ENCODE assay signal across 8 cellular contexts in the genomic region with DNA sequence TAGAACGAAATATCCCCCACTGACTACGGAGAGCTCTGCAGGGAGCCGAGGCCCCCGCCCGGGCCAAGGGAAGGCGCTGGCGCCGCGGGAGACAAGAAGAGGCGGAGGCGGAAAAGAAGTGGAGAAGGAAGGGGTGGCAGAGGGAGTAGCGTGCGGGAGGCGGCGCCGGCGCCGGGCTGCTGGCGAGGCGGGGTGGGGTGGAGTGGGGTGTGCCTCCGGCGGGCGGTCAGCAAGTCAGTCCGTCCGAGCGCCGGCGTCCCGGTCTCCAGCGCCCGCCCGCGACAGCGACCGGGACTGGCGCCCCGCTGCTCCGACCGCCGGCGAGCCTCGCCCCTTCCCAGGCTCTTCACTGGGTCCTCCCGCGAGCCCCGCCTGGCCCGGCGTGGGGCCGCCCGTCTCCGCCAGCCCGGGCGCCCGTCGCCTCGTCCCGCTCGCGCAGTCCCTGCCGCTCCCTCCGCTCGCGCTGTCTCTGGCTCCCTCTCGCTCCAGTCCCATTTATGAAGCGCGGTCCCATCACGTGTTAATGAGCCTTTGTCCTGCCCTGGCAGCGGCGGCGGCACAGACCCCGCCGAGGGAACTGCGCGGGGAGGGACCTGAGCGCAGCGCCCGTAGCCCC. TPM values are rescaled to one million over a fixed set of nuclear protein-coding genes. Genes with fewer than 3 reads are reported as not detected.
DNase-seq lines count a peak whose midpoint lies in the region; ATAC-seq and TF ChIP-seq lines count a peak whose summit lies in the region.

A gene (minus strand): TSS at position 471 of the 616 bp plus-strand sequence. CDS start 21,073 bp downstream, outside the sequence.

- TF ChIP-seq CTCF in Peyer's patch (IDR thresholded peaks at IDR 0.05): peak in 2 of 6 experiments; percentile 3 to 16
- TF ChIP-seq CTCF in colonic mucosa (IDR thresholded peaks at IDR 0.05): no peak
- TF ChIP-seq CTCF in thoracic aorta (IDR thresholded peaks at IDR 0.05): no peak

- peak within 1 kb of the TSS; percentile 53 to 56 for H3K9ac ChIP-seq in colonic mucosa (ENCODE audit: low read depth in 2 of 2, low read length in 2 of 2)

- ATAC-seq in GM19372 (IDR thresholded peaks at IDR 0.05; ENCODE audit: low read depth, unreplicated experiment) (peak; percentile 51), HG03442 (IDR thresholded peaks at IDR 0.05; ENCODE audit: unreplicated experiment) (peak; percentile 44), thoracic aorta (ENCODE audit: insufficient number of reproducible peaks, low FRiP score, low read depth) (no peak)

- no peak for TF ChIP-seq POLR2A in Peyer's patch (IDR thresholded peaks at IDR 0.05)

- H3K27ac ChIP-seq in Peyer's patch (peak within 1 kb of the TSS in 3 of 4 donors; percentile 77 to 94 (median 90)), colonic mucosa (no peak within 1 kb of the TSS), thoracic aorta (peak within 1 kb of the TSS in 1 of 2 donors; percentile 22)

- DNase-seq in DMS53 treated with DMSO at 0.1 percent for 48 hours (lab: John Stamatoyannopoulos, UW; ENCODE audit: unreplicated experiment): peak; percentile 32
- DNase-seq in Peyer's patch: peak; percentile 71 to 78 (median 74)
- DNase-seq in colonic mucosa: peak; percentile 81
- peak; percentile 41 to 51 for DNase-seq in lung microvascular endothelial cell (ENCODE audit: low read depth in 2 of 2)
- no peak for DNase-seq in thoracic aorta (ENCODE audit: low spot score)
- no peak for DNase-seq in kidney glomerular epithelial cell (lab: John Stamatoyannopoulos, UW)

- H3K36me3 ChIP-seq in Peyer's patch: no peaks in the 10 kb centered on the region
- H3K36me3 ChIP-seq in colonic mucosa: no peaks in the 10 kb centered on the region
- no peaks in the 10 kb centered on the region for H3K36me3 ChIP-seq in thoracic aorta

- H3K9me3 ChIP-seq in Peyer's patch (no peaks in the 10 kb centered on the region), colonic mucosa (no peaks in the 10 kb centered on the region), thoracic aorta (no peaks in the 10 kb centered on the region)

- intact Hi-C loops in colonic mucosa (cut with DNase I): loop anchor here (5.0 kb wide), 1 partner anchor 234 kb away; no protein-coding TSS in a partner anchor

- H3K4me3 ChIP-seq in Peyer's patch (peak within 1 kb of the TSS; percentile 54 to 66 (median 62)), colonic mucosa (peak within 1 kb of the TSS; percentile 52), thoracic aorta (peak within 1 kb of the TSS; percentile 90)

- peaks cover 0 to 11% of the 10 kb centered on the region in 2 donors for H3K27me3 ChIP-seq in Peyer's patch
- H3K27me3 ChIP-seq in colonic mucosa: peaks cover 25% of the 10 kb centered on the region
- no peaks in the 10 kb centered on the region for H3K27me3 ChIP-seq in thoracic aorta (replicated peaks; ENCODE audit: insufficient read depth)

- H3K4me1 ChIP-seq in Peyer's patch (peaks cover 0 to 23% (median 1%) of the 10 kb centered on the region in 4 donors), colonic mucosa (peaks cover 3% of the 10 kb centered on the region), thoracic aorta (ENCODE audit: control insufficient read depth in 1 of 2, low read depth in 2 of 2) (peaks cover 3 to 16% of the 10 kb centered on the region in 2 donors)

RNA-seq across cellular contexts. Expression of the gene that starts here (rescaled TPM):
- total RNA-seq in Peyer's patch: 10 to 100 TPM in 1 of 4 donors, 1 to 10 TPM in 2, under 1 TPM in 1; 0.35 to 33.8 (median 3.0) TPM
- total RNA-seq in colonic mucosa: 1 to 10 TPM in 1 of 2 donors, under 1 TPM in 1; 0.82 to 2.9 TPM
- under 0.01 TPM in 2 replicates for total RNA-seq in lung microvascular endothelial cell
- total RNA-seq in thoracic aorta: 10 to 100 TPM; 22.9 to 25.5 TPM

Comparison
In these comparisons a context has a peak if more than half of its experiments do, and no peak if none do; other contexts are left out.
1. Peak in DNase-seq in lung microvascular endothelial cell; RNA of the gene not detected or under 1 TPM.
2. DNase-seq: peak in DMS53 treated with DMSO at 0.1 percent for 48 hours (single experiment), Peyer's patch (3 of 3) and colonic mucosa (single experiment); none in thoracic aorta (single experiment) and kidney glomerular epithelial cell (single experiment).
3. Peak in every context shown above with its lines, with median percentiles within 50 percentile points of each other: H3K4me3 ChIP-seq.